In genomic region chr4:106369456-106370060, GRCh38 we compare ENCODE assay signal across 8 cellular contexts. TPM values are rescaled to one million over a fixed set of nuclear protein-coding genes. Genes with fewer than 3 reads are reported as not detected.
DNase-seq lines count a peak whose midpoint lies in the region; ATAC-seq and TF ChIP-seq lines count a peak whose summit lies in the region.

No MANE protein-coding gene starts in this region.

- H3K4me3 Mint-ChIP-seq in activated CD4-positive, alpha-beta memory T cell treated with anti-CD3 and anti-CD28 coated beads for 36 hours = no peak overlapping the region
- H3K4me3 Mint-ChIP-seq in activated CD4-positive, alpha-beta memory T cell treated with anti-CD3 and anti-CD28 coated beads, Interleukin-2, amount 10 ng/mL, durations not matched to agents 7 days and 5 days = no peak overlapping the region

- no peaks in the 10 kb centered on the region for H3K9me3 ChIP-seq in prostate gland

- no peak overlapping the region for H3K27ac ChIP-seq in prostate gland

- WGBS in prostate gland = 18% methylated on average over 6 of the region's 6 CpGs

- H3K36me3 Mint-ChIP-seq in activated CD4-positive, alpha-beta memory T cell treated with anti-CD3 and anti-CD28 coated beads for 36 hours = no peaks in the 10 kb centered on the region
- no peaks in the 10 kb centered on the region for H3K36me3 Mint-ChIP-seq in activated CD4-positive, alpha-beta memory T cell treated with anti-CD3 and anti-CD28 coated beads, Interleukin-2, amount 10 ng/mL, durations not matched to agents 7 days and 5 days (ENCODE audit: low read depth)

- peak; percentile 82 for ATAC-seq in GM21526 (IDR thresholded peaks at IDR 0.05; ENCODE audit: low FRiP score, unreplicated experiment)

- H3K9me3 Mint-ChIP-seq in activated CD4-positive, alpha-beta memory T cell treated with anti-CD3 and anti-CD28 coated beads for 36 hours = no peaks in the 10 kb centered on the region
- no peaks in the 10 kb centered on the region for H3K9me3 Mint-ChIP-seq in activated CD4-positive, alpha-beta memory T cell treated with anti-CD3 and anti-CD28 coated beads, Interleukin-2, amount 10 ng/mL, durations not matched to agents 7 days and 5 days

- peak; percentile 11 for DNase-seq in activated CD4-positive, alpha-beta memory T cell treated with anti-CD3 and anti-CD28 coated beads for 36 hours
- no peak for DNase-seq in activated CD4-positive, alpha-beta memory T cell treated with anti-CD3 and anti-CD28 coated beads, Interleukin-2, amount 10 ng/mL, durations not matched to agents 7 days and 5 days
- peak; percentile 69 for DNase-seq in Jurkat, Clone E6-1 (ENCODE audit: low read depth, low spot score)
- DNase-seq in SKM-1 (lab: John Stamatoyannopoulos, UW; ENCODE audit: unreplicated experiment) (peak; percentile 60), fibroblast of peridontal ligament (ENCODE audit: extremely low read depth) (peak; percentile 92), prostate gland (ENCODE audit: low spot score) (no peak), NCI-H2107 (lab: John Stamatoyannopoulos, UW) (no peak)

- no peak overlapping the region for H3K4me3 ChIP-seq in Jurkat, Clone E6-1 (ENCODE audit: low read length)
- no peak overlapping the region for H3K4me3 ChIP-seq in prostate gland

- CTCF ChIA-PET in activated CD4-positive, alpha-beta memory T cell treated with anti-CD3 and anti-CD28 coated beads for 36 hours (lab: Charles Lee) = interaction anchor here (0.7 to 2.1 kb wide), 6 partner anchors 10 to 554 kb away, joined by 3 to 8 read pairs (median 4); no protein-coding TSS in a partner anchor
- CTCF ChIA-PET in activated CD4-positive, alpha-beta memory T cell treated with anti-CD3 and anti-CD28 coated beads, Interleukin-2, amount 10 ng/mL, durations not matched to agents 7 days and 5 days (lab: Charles Lee) = interaction anchor here (1.6 kb wide), 1 partner anchor 9 kb away, joined by 5 read pairs; no protein-coding TSS in a partner anchor

- intact Hi-C loops in activated CD4-positive, alpha-beta memory T cell treated with anti-CD3 and anti-CD28 coated beads for 36 hours (cut with micrococcal nuclease) = loop anchor here (1.0 kb wide), 2 partner anchors 133 to 529 kb away; no protein-coding TSS in a partner anchor
- intact Hi-C loops in prostate gland (cut with DNase I) = loop anchor here (5.0 kb wide), 1 partner anchor 438 kb away; no protein-coding TSS in a partner anchor

- TF ChIP-seq CTCF in prostate gland (IDR thresholded peaks at IDR 0.05) = peak in 3 of 4 experiments; percentile 20 to 46 (median 32)

- POLR2A ChIA-PET in activated CD4-positive, alpha-beta memory T cell treated with anti-CD3 and anti-CD28 coated beads for 36 hours (lab: Charles Lee) = no interaction called here
- POLR2A ChIA-PET in activated CD4-positive, alpha-beta memory T cell treated with anti-CD3 and anti-CD28 coated beads, Interleukin-2, amount 10 ng/mL, durations not matched to agents 7 days and 5 days (lab: Charles Lee) = no interaction called here

- no peak overlapping the region for H3K27ac Mint-ChIP-seq in activated CD4-positive, alpha-beta memory T cell treated with anti-CD3 and anti-CD28 coated beads for 36 hours
- H3K27ac Mint-ChIP-seq in activated CD4-positive, alpha-beta memory T cell treated with anti-CD3 and anti-CD28 coated beads, Interleukin-2, amount 10 ng/mL, durations not matched to agents 7 days and 5 days = no peak overlapping the region

- no peaks in the 10 kb centered on the region for H3K4me1 ChIP-seq in prostate gland (replicated peaks)

- no peaks in the 10 kb centered on the region for H3K27me3 ChIP-seq in prostate gland (replicated peaks; ENCODE audit: insufficient read depth)

- no peaks in the 10 kb centered on the region for H3K4me1 Mint-ChIP-seq in activated CD4-positive, alpha-beta memory T cell treated with anti-CD3 and anti-CD28 coated beads for 36 hours (ENCODE audit: low read depth)
- H3K4me1 Mint-ChIP-seq in activated CD4-positive, alpha-beta memory T cell treated with anti-CD3 and anti-CD28 coated beads, Interleukin-2, amount 10 ng/mL, durations not matched to agents 7 days and 5 days = no peaks in the 10 kb centered on the region

- H3K36me3 ChIP-seq in prostate gland = no peaks in the 10 kb centered on the region

- TF ChIP-seq POLR2A in prostate gland (IDR thresholded peaks at IDR 0.05) = no peak

- peaks cover 18% of the 10 kb centered on the region for H3K27me3 Mint-ChIP-seq in activated CD4-positive, alpha-beta memory T cell treated with anti-CD3 and anti-CD28 coated beads for 36 hours
- H3K27me3 Mint-ChIP-seq in activated CD4-positive, alpha-beta memory T cell treated with anti-CD3 and anti-CD28 coated beads, Interleukin-2, amount 10 ng/mL, durations not matched to agents 7 days and 5 days = peaks cover 16% of the 10 kb centered on the region

RNA-seq across cellular contexts. Expression of gene GIMD1, which starts 1.0 kb away (rescaled TPM):
- total RNA-seq in activated CD4-positive, alpha-beta memory T cell treated with anti-CD3 and anti-CD28 coated beads for 36 hours = not detected
- total RNA-seq in activated CD4-positive, alpha-beta memory T cell treated with anti-CD3 and anti-CD28 coated beads, Interleukin-2, amount 10 ng/mL, durations not matched to agents 7 days and 5 days = not detected
- not detected for polyA plus RNA-seq in Jurkat, Clone E6-1 (2012; ENCODE audit: insufficient read depth, insufficient read length)
- total RNA-seq in prostate gland = not detected

RNA-seq across cellular contexts. Expression of gene AIMP1, which starts 53.2 kb away (rescaled TPM):
- 10 to 100 TPM; 59.2 to 60.1 TPM for total RNA-seq in activated CD4-positive, alpha-beta memory T cell treated with anti-CD3 and anti-CD28 coated beads for 36 hours
- 10 to 100 TPM; 49.5 to 52.4 TPM for total RNA-seq in activated CD4-positive, alpha-beta memory T cell treated with anti-CD3 and anti-CD28 coated beads, Interleukin-2, amount 10 ng/mL, durations not matched to agents 7 days and 5 days
- 78.3 TPM for polyA plus RNA-seq in Jurkat, Clone E6-1 (2012; ENCODE audit: insufficient read depth, insufficient read length)
- total RNA-seq in prostate gland = 10 to 100 TPM; 20.5 to 32.4 TPM

RNA-seq across cellular contexts. Expression of gene TBCK, which starts 53.5 kb away (rescaled TPM):
- 10 to 100 TPM; 20.2 to 22.0 TPM for total RNA-seq in activated CD4-positive, alpha-beta memory T cell treated with anti-CD3 and anti-CD28 coated beads for 36 hours
- total RNA-seq in activated CD4-positive, alpha-beta memory T cell treated with anti-CD3 and anti-CD28 coated beads, Interleukin-2, amount 10 ng/mL, durations not matched to agents 7 days and 5 days = 10 to 100 TPM; 25.4 to 26.8 TPM
- polyA plus RNA-seq in Jurkat, Clone E6-1 (2012; ENCODE audit: insufficient read depth, insufficient read length) = 17.3 TPM
- total RNA-seq in prostate gland = 10 to 100 TPM; 29.8 to 32.3 TPM

Comparison
In these comparisons a context has a peak if more than half of its experiments do, and no peak if none do; other contexts are left out.
1. DNase-seq: peak in activated CD4-positive, alpha-beta memory T cell treated with anti-CD3 and anti-CD28 coated beads for 36 hours (single experiment), Jurkat, Clone E6-1 (single experiment), SKM-1 (single experiment) and fibroblast of peridontal ligament (single experiment); none in activated CD4-positive, alpha-beta memory T cell treated with anti-CD3 and anti-CD28 coated beads, Interleukin-2, amount 10 ng/mL, durations not matched to agents 7 days and 5 days (single experiment), prostate gland (single experiment) and NCI-H2107 (single experiment).